17 cellular contexts compared by ENCODE assay signal in genomic region chr12:87323369-87323768, GRCh38.
A peak's percentile ranks its signal among the peaks of the same experiment; 100 is the strongest.
DNase-seq lines count a peak whose midpoint lies in the region; ATAC-seq and TF ChIP-seq lines count a peak whose summit lies in the region.
"Had no signal": no experiment of that assay in that cellular context is flagged by ENCODE, and none has a peak within 500 bp of the region (broad histone marks: within the 10 kb centered on the region; RNA-seq: fewer than 3 reads in every experiment).

No MANE protein-coding gene starts in this region.

- no peak for ATAC-seq in HG03025 (IDR thresholded peaks at IDR 0.05; ENCODE audit: low FRiP score, unreplicated experiment)
- ATAC-seq: activated T-cell treated with anti-CD3 and anti-CD28 coated beads, Interleukin-2, amount 50 U/mL, for 4 hours had no signal

- DNase-seq in AG10803 (ENCODE audit: low read depth) (peak; percentile 24), RKO (ENCODE audit: low spot score) (peak; percentile 7), choroid plexus epithelial cell (ENCODE audit: low read depth) (peak; percentile 86), lung microvascular endothelial cell (ENCODE audit: low read depth in 2 of 2) (peak; percentile 41 to 90), DMS53 (lab: John Stamatoyannopoulos, UW) (no peak), DMS 273 treated with DMSO at 0.1 percent for 48 hours (lab: John Stamatoyannopoulos, UW) (no peak), GM10266 (ENCODE audit: extremely low spot score) (no peak)
- DNase-seq: activated CD4-positive, alpha-beta T cell treated with anti-CD3 and anti-CD28 coated beads, Interleukin-2, amount 10 ng/mL, durations not matched to agents 24 days and 14 days; activated T-cell treated with anti-CD3 and anti-CD28 coated beads, Interleukin-2, amount 50 U/mL, for 4 hours; C1 segment of cervical spinal cord; hypothalamus; NCI-H146; NCI-H446; stimulated activated CD4-positive, alpha-beta T cell treated with anti-CD3 and anti-CD28 coated beads, Interleukin-15, amount 100 ng/mL, for 24 hours; uterus had no signal

- TF ChIP-seq CTCF in AG10803 (conservative IDR thresholded peaks at IDR 0.05; ENCODE audit: low read length), result no peak
- TF ChIP-seq CTCF in choroid plexus epithelial cell (conservative IDR thresholded peaks at IDR 0.05; ENCODE audit: low read depth, low read length), result no peak
- TF ChIP-seq CTCF in GM10266 (IDR thresholded peaks at IDR 0.05; ENCODE audit: control insufficient read depth, insufficient read depth, low read depth, missing control alignments), result no peak

- H3K4me3 ChIP-seq in AG10803 (ENCODE audit: low read length) (no peak overlapping the region), choroid plexus epithelial cell (ENCODE audit: low read depth, low read length) (no peak overlapping the region)
- H3K4me3 ChIP-seq: coronary artery, uterus had no signal

Comparison
In these comparisons a context has a peak if more than half of its experiments do, and no peak if none do; other contexts are left out.
1. DNase-seq: peak in AG10803 (single experiment), RKO (single experiment), choroid plexus epithelial cell (single experiment) and lung microvascular endothelial cell (2 of 2); none in DMS53 (single experiment), DMS 273 treated with DMSO at 0.1 percent for 48 hours (single experiment) and GM10266 (single experiment).